ENCODE assay signal across 22 cellular contexts in genomic region chr4:187357045-187357643, GRCh38.
A peak's percentile ranks its signal among the peaks of the same experiment; 100 is the strongest.
DNase-seq lines count a peak whose midpoint lies in the region; ATAC-seq and TF ChIP-seq lines count a peak whose summit lies in the region.
"Had no signal": no experiment of that assay in that cellular context is flagged by ENCODE, and none has a peak within 500 bp of the region (broad histone marks: within the 10 kb centered on the region; RNA-seq: fewer than 3 reads in every experiment).

No MANE protein-coding gene starts in this region.

- H2BK12ac ChIP-seq in neuronal stem cell (ENCODE audit: low read length) = no peak overlapping the region

- H3K4ac ChIP-seq in neuronal stem cell (ENCODE audit: low read length) = no peak overlapping the region

- no peak overlapping the region for H3K4me2 ChIP-seq in neuronal stem cell (ENCODE audit: insufficient read depth, low read length, poor library complexity, severe bottlenecking)
- H3K4me2 ChIP-seq: PC-9 had no signal

- no peaks in the 10 kb centered on the region for H3K27me3 ChIP-seq in colonic mucosa
- no peaks in the 10 kb centered on the region for H3K27me3 ChIP-seq in neuronal stem cell (ENCODE audit: control insufficient read depth in 3 of 3, insufficient read depth in 3 of 3, low read depth in 1 of 3, low read length in 3 of 3)

- no peak overlapping the region for H3K18ac ChIP-seq in neuronal stem cell (ENCODE audit: low read length)

- H3K14ac ChIP-seq in neuronal stem cell (ENCODE audit: low read length) = no peak overlapping the region

- H3K4me1 ChIP-seq in colonic mucosa (no peaks in the 10 kb centered on the region), neuronal stem cell (ENCODE audit: control insufficient read depth in 2 of 2, insufficient read depth in 1 of 2, low read depth in 1 of 2, low read length in 2 of 2) (no peaks in the 10 kb centered on the region)

- H3K9ac ChIP-seq in colonic mucosa (ENCODE audit: low read depth in 2 of 2, low read length in 2 of 2) (no peak overlapping the region), neuronal stem cell (ENCODE audit: low read depth, low read length, poor library complexity) (no peak overlapping the region)
- H3K9ac ChIP-seq: GM23248 had no signal

- WGBS in neuronal stem cell (ENCODE audit: extremely low coverage in 2 of 2, insufficient read length in 2 of 2, insufficient replicate concordance in 1 of 2), 2 donors = no CpG with 5 or more reads among the region's 1 CpG

- no peak overlapping the region for H2BK15ac ChIP-seq in neuronal stem cell (ENCODE audit: low read length)

- H2BK120ac ChIP-seq in neuronal stem cell (ENCODE audit: low read depth, low read length) = no peak overlapping the region

- H2AFZ ChIP-seq in neuronal stem cell (ENCODE audit: low read length) = no peak overlapping the region
- H2AFZ ChIP-seq: GM23248, PC-9 had no signal

- intact Hi-C loops in colonic mucosa (cut with DNase I) = no loop called here

- TF ChIP-seq CTCF in colonic mucosa (IDR thresholded peaks at IDR 0.05) = no peak

- DNase-seq in DMS153 treated with DMSO at 0.1 percent for 48 hours (lab: John Stamatoyannopoulos, UW; ENCODE audit: unreplicated experiment) (peak; percentile 73), NCI-H1105 treated with DMSO at 0.1 percent for 48 hours (lab: John Stamatoyannopoulos, UW) (peak; percentile 44), NCI-H345 (lab: John Stamatoyannopoulos, UW) (peak; percentile 44), SHP77 treated with DMSO at 0.1 percent for 48 hours (lab: John Stamatoyannopoulos, UW) (peak; percentile 29), colonic mucosa (no peak), neuronal stem cell (ENCODE audit: low spot score) (no peak)
- no peak for DNase-seq in stimulated activated CD4-positive, alpha-beta T cell treated with anti-CD3 and anti-CD28 coated beads, Interleukin-12 subunit alpha, Interleukin-12 subunit beta, amount 100 ng/mL, for 4 hours
- DNase-seq: AML-193; C1 segment of cervical spinal cord; CD8-positive, alpha-beta memory T cell; DND-41; GM23248; H9; HFFc6; Kasumi-1; NCI-H1694 treated with DMSO at 0.1 percent for 48 hours; NCI-H2171; NCI-H446; PC-9 had no signal

- H3K9me3 ChIP-seq in colonic mucosa (no peaks in the 10 kb centered on the region), neuronal stem cell (replicated peaks in 1 of 2; ENCODE audit: control insufficient read depth in 2 of 2, insufficient read depth in 1 of 2, low read depth in 1 of 2, low read length in 2 of 2) (no peaks in the 10 kb centered on the region)

- no peaks in the 10 kb centered on the region for H3K79me1 ChIP-seq in neuronal stem cell (ENCODE audit: low read depth, low read length)

- no peak overlapping the region for H4K8ac ChIP-seq in neuronal stem cell (ENCODE audit: low read depth, low read length)

- H3K23ac ChIP-seq in neuronal stem cell (ENCODE audit: low read depth, low read length, poor library complexity) = no peak overlapping the region

- H4K91ac ChIP-seq in neuronal stem cell (ENCODE audit: low read depth, low read length, poor library complexity) = no peak overlapping the region

- H2BK5ac ChIP-seq in neuronal stem cell (ENCODE audit: low read length) = no peak overlapping the region

- H3K36me3 ChIP-seq in colonic mucosa (no peaks in the 10 kb centered on the region), neuronal stem cell (replicated peaks in 1 of 2; ENCODE audit: control insufficient read depth in 2 of 2, insufficient read depth in 2 of 2, low read length in 2 of 2) (no peaks in the 10 kb centered on the region)

- no peak overlapping the region for H2AK5ac ChIP-seq in neuronal stem cell (ENCODE audit: low read depth, low read length)

- H3K27ac ChIP-seq in colonic mucosa (no peak overlapping the region), neuronal stem cell (replicated peaks; ENCODE audit: low read length) (no peak overlapping the region)
- H3K27ac ChIP-seq: GM23248, PC-9, RWPE1 had no signal

- H3K4me3 ChIP-seq in colonic mucosa (no peak overlapping the region), neuronal stem cell (ENCODE audit: low read length in 2 of 2) (no peak overlapping the region)
- H3K4me3 ChIP-seq: GM23248, PC-9 had no signal

- no peak for ATAC-seq in GM21576 (IDR thresholded peaks at IDR 0.05; ENCODE audit: unreplicated experiment)
- ATAC-seq: SK-N-SH treated with all-trans-retinoic acid at 6 μM for 48 hours had no signal

Comparison
In these comparisons a context has a peak if more than half of its experiments do, and no peak if none do; other contexts are left out.
1. DNase-seq: peak in DMS153 treated with DMSO at 0.1 percent for 48 hours (single experiment), NCI-H1105 treated with DMSO at 0.1 percent for 48 hours (single experiment), NCI-H345 (single experiment) and SHP77 treated with DMSO at 0.1 percent for 48 hours (single experiment); none in stimulated activated CD4-positive, alpha-beta T cell treated with anti-CD3 and anti-CD28 coated beads, Interleukin-12 subunit alpha, Interleukin-12 subunit beta, amount 100 ng/mL, for 4 hours (single experiment), colonic mucosa (single experiment) and neuronal stem cell (single experiment).